8 cellular contexts compared by ENCODE assay signal in genomic region chr6:11460001-11460668, GRCh38.
A peak's percentile ranks its signal among the peaks of the same experiment; 100 is the strongest.
DNase-seq lines count a peak whose midpoint lies in the region; ATAC-seq and TF ChIP-seq lines count a peak whose summit lies in the region.

No MANE protein-coding gene starts in this region.

- peaks cover 3% of the 10 kb centered on the region for H3K9me3 Mint-ChIP-seq in activated B cell treated with CpG ODN at 0.5 μM for 24 hours
- H3K9me3 Mint-ChIP-seq in naive thymus-derived CD4-positive, alpha-beta T cell: peaks cover 0 to 15% (median 0%) of the 10 kb centered on the region in 11 donors

- H3K27me3 ChIP-seq in cardiac muscle cell: no peaks in the 10 kb centered on the region
- no peaks in the 10 kb centered on the region for H3K27me3 ChIP-seq in naive thymus-derived CD4-positive, alpha-beta T cell (ENCODE audit: control insufficient read depth in 2 of 2, insufficient read depth in 2 of 2, low read length in 2 of 2)

- H3K27me3 Mint-ChIP-seq in activated B cell treated with CpG ODN at 0.5 μM for 24 hours: no peaks in the 10 kb centered on the region
- H3K27me3 Mint-ChIP-seq in naive thymus-derived CD4-positive, alpha-beta T cell: no peaks in the 10 kb centered on the region

- H3K36me3 ChIP-seq in cardiac muscle cell: no peaks in the 10 kb centered on the region
- H3K36me3 ChIP-seq in naive thymus-derived CD4-positive, alpha-beta T cell (ENCODE audit: control insufficient read depth in 2 of 3, insufficient read depth in 3 of 3, low read length in 3 of 3): no peaks in the 10 kb centered on the region

- H3K9me3 ChIP-seq in cardiac muscle cell (ENCODE audit: low read depth): no peaks in the 10 kb centered on the region
- no peaks in the 10 kb centered on the region for H3K9me3 ChIP-seq in naive thymus-derived CD4-positive, alpha-beta T cell (ENCODE audit: control insufficient read depth in 2 of 3, low read length in 3 of 3)

- no peak overlapping the region for H3K27ac ChIP-seq in cardiac muscle cell
- no peak overlapping the region for H3K27ac ChIP-seq in naive thymus-derived CD4-positive, alpha-beta T cell (ENCODE audit: low read depth, low read length)

- peak overlapping the region; percentile 96 for H3K27ac Mint-ChIP-seq in activated B cell treated with CpG ODN at 0.5 μM for 24 hours
- peak overlapping the region in 3 of 9 donors; percentile 10 to 64 (median 13) for H3K27ac Mint-ChIP-seq in naive thymus-derived CD4-positive, alpha-beta T cell

- TF ChIP-seq CTCF in cardiac muscle cell (IDR thresholded peaks at IDR 0.05; ENCODE audit: low read depth, low read length): peak; percentile 16
- no peak for TF ChIP-seq CTCF in activated B cell treated with CpG ODN at 0.5 μM for 24 hours (IDR thresholded peaks at IDR 0.05)
- TF ChIP-seq CTCF in omental fat pad (IDR thresholded peaks at IDR 0.05): no peak

- H3K4me3 Mint-ChIP-seq in activated B cell treated with CpG ODN at 0.5 μM for 24 hours: peak overlapping the region; percentile 80
- peak overlapping the region in 1 of 10 donors; percentile 66 for H3K4me3 Mint-ChIP-seq in naive thymus-derived CD4-positive, alpha-beta T cell

- H3K4me1 ChIP-seq in cardiac muscle cell (ENCODE audit: low read depth): no peaks in the 10 kb centered on the region
- peaks cover 3 to 8% of the 10 kb centered on the region in 2 donors for H3K4me1 ChIP-seq in naive thymus-derived CD4-positive, alpha-beta T cell (ENCODE audit: control insufficient read depth in 2 of 2, insufficient read depth in 2 of 2, low read length in 2 of 2)

- CTCF ChIA-PET in activated B cell treated with CpG ODN at 0.5 μM for 24 hours (lab: Charles Lee): interaction anchor here (1.1 to 3.6 kb wide), 4 partner anchors 36 to 286 kb away, joined by 3 to 34 read pairs (median 5); no protein-coding TSS in a partner anchor
- CTCF ChIA-PET in naive thymus-derived CD4-positive, alpha-beta T cell (lab: Charles Lee): interaction anchor here (0.7 kb wide), 1 partner anchor 44 kb away, joined by 3 read pairs; no protein-coding TSS in a partner anchor

- peaks cover 78% of the 10 kb centered on the region for H3K4me1 Mint-ChIP-seq in activated B cell treated with CpG ODN at 0.5 μM for 24 hours
- H3K4me1 Mint-ChIP-seq in naive thymus-derived CD4-positive, alpha-beta T cell: peaks cover 4 to 27% (median 10%) of the 10 kb centered on the region in 7 donors

- POLR2A ChIA-PET in activated B cell treated with CpG ODN at 0.5 μM for 24 hours (lab: Charles Lee): interaction anchor here (0.6 to 3.3 kb wide), 23 partner anchors 8 to 285 kb away, joined by 3 to 72 read pairs (median 5); partner anchors contain the start of gene NEDD9
- POLR2A ChIA-PET in naive thymus-derived CD4-positive, alpha-beta T cell (lab: Charles Lee): no interaction called here

- DNase-seq in cardiac muscle cell (ENCODE audit: low read depth in 1 of 2, low spot score in 1 of 2): peak in 1 of 2 donors; percentile 56
- DNase-seq in cardiac septum (ENCODE audit: low spot score): no peak
- peak; percentile 22 for DNase-seq in activated B cell treated with CpG ODN at 0.5 μM for 24 hours
- no peak for DNase-seq in naive thymus-derived CD4-positive, alpha-beta T cell
- no peak for DNase-seq in omental fat pad (ENCODE audit: low spot score)
- no peak for DNase-seq in NCI-H1694 (lab: John Stamatoyannopoulos, UW)
- no peak for DNase-seq in OCI-M2 (lab: John Stamatoyannopoulos, UW; ENCODE audit: unreplicated experiment)

- no peaks in the 10 kb centered on the region for H3K36me3 Mint-ChIP-seq in activated B cell treated with CpG ODN at 0.5 μM for 24 hours (ENCODE audit: low read depth)
- peaks cover 0 to 11% (median 0%) of the 10 kb centered on the region in 5 donors for H3K36me3 Mint-ChIP-seq in naive thymus-derived CD4-positive, alpha-beta T cell

- intact Hi-C loops in cardiac septum (cut with DNase I): no loop called here
- intact Hi-C loops in activated B cell treated with CpG ODN at 0.5 μM for 24 hours (cut with micrococcal nuclease): loop anchor here (1.0 to 5.0 kb wide), 5 partner anchors 183 to 928 kb away; partner anchors contain the start of genes HIVEP1 and NEDD9
- intact Hi-C loops in naive thymus-derived CD4-positive, alpha-beta T cell (cut with micrococcal nuclease): no loop called here

- H3K4me3 ChIP-seq in cardiac muscle cell: no peak overlapping the region
- no peak overlapping the region for H3K4me3 ChIP-seq in naive thymus-derived CD4-positive, alpha-beta T cell (ENCODE audit: low read length)

- ATAC-seq in HG03066 (IDR thresholded peaks at IDR 0.05; ENCODE audit: low read depth, unreplicated experiment) (peak; percentile 35), activated B cell treated with CpG ODN at 0.5 μM for 24 hours (ENCODE audit: low read depth) (peak; percentile 18), omental fat pad (ENCODE audit: low FRiP score) (no peak)
- peak; percentile 46 for ATAC-seq in naive thymus-derived CD4-positive, alpha-beta T cell
